In the genomic region with DNA sequence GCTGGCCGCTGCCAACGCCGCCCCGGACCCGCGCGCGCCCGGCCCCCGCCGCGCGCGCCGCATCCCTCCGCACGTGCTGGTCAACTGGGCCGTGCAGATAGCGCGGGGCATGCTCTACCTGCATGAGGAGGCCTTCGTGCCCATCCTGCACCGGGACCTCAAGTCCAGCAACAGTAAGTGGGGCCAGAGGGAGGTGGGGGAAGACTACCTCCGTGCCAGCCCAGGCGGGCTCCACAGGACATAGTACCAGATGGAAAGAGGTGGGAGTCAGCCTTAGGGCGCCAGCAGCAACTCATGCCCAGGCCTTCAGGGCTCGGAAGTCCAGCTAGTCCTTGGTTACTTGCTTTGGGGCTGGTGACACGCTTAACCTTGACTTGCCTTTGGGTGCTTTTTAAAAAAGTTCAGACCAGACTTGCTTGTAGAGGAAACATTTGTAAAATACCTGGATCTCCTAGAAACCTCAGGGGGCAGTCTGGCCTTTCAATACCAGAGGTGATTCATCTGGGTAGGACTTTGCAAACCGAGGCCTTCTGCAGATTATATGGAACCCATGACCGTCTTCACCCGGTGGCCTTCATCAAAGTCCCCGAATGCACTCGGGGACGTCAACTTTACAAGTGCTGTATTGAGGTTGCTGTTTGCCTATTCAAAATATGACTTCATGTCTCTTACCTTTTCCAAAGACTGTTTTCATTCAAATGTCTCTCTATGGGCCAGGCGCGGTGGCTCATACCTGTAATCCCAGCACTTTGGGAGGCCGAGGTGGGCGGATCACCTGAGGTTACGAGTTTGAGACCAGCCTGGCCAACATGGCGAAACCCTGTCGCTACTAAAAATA, we compare ENCODE assay signal across 1 cellular context.
TF ChIP-seq lines count a peak whose summit lies in the region.

No MANE protein-coding gene starts in this region.

TF ChIP-seq in K562, 482 proteins besides CTCF, POLR2A, EP300 and RAD21:
- TF ChIP-seq RBM34 (IDR thresholded peaks at IDR 0.05; ENCODE audit: borderline replicate concordance, insufficient read depth, low read length) (no peak), ZNF175 (CRISPR knock-in tag; IDR thresholded peaks at IDR 0.05; ENCODE audit: low read depth) (no peak), TCF7 (IDR thresholded peaks at IDR 0.05; ENCODE audit: borderline replicate concordance) (no peak), BRF1 (IDR thresholded peaks at IDR 0.05; ENCODE audit: borderline replicate concordance, extremely low read depth, insufficient read length) (no peak), SRSF1 (IDR thresholded peaks at IDR 0.05; ENCODE audit: low read depth, low read length) (no peak), TRIM24 (IDR thresholded peaks at IDR 0.05) (no peak), ADNP (tag; IDR thresholded peaks at IDR 0.05) (no peak), CEBPB (tag; IDR thresholded peaks at IDR 0.05) (no peak), NFYB (IDR thresholded peaks at IDR 0.05; ENCODE audit: extremely low read depth, insufficient read length) (no peak), PTRF (tag; IDR thresholded peaks at IDR 0.05) (no peak), OTX1 (CRISPR knock-in tag; IDR thresholded peaks at IDR 0.05) (no peak)
- TF ChIP-seq, protein P1, sequence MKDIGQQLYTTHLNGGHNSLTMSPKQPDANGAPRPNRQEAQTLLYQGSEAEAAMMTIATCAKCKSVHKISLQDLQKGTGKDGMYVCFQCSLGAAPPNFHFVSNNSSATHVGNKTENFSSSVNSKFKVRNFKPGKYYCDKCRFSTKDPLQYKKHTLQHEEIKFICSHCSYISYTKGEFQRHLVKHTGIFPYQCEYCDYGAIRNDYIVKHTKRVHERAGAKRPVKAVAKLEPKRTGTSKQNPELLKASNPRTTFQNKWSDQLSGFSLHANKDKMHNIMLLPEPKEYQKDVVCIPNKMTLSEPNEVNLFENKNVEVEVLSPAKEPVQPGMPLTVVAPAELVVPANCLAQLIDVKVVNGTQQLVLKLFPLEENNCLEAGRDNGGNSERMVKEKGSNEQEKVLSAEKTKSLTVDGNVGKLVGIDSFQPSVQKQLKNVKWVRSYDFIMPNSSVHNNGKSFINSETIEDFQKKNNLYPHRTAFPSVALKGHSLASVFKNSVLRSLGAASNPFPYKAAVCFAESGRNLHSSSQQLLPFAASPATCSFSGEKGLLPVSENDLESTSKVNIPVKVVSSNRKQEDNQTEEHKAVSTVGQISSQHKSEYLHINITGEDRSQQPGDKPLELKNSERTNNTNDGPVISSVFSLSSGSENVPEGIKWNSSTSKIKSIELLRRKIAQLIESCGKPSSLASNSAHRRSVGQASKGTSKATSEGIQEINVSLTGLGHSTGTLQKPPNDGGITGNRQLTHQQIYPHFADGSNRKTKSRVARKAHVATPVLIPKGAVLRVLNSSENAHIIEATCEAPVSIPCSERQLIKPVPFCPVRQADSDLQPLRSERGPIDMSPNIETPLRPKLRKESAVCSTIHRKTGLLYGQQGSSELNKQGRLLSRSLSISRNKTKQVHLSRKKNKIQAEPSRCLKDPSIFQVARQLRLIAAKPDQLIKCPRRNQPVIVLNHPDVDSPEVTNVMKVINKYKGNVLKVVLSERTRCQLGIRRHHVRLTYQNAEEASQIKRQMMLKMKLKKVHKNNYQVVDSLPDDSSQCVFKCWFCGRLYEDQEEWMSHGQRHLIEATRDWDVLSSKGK (CRISPR knock-in tag; IDR thresholded peaks at IDR 0.05) = no peak
- TF ChIP-seq, protein P2, sequence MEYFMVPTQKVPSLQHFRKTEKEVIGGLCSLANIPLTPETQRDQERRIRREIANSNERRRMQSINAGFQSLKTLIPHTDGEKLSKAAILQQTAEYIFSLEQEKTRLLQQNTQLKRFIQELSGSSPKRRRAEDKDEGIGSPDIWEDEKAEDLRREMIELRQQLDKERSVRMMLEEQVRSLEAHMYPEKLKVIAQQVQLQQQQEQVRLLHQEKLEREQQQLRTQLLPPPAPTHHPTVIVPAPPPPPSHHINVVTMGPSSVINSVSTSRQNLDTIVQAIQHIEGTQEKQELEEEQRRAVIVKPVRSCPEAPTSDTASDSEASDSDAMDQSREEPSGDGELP (CRISPR knock-in tag; IDR thresholded peaks at IDR 0.05; ENCODE audit: borderline replicate concordance) = no peak
- TF ChIP-seq, protein P3, sequence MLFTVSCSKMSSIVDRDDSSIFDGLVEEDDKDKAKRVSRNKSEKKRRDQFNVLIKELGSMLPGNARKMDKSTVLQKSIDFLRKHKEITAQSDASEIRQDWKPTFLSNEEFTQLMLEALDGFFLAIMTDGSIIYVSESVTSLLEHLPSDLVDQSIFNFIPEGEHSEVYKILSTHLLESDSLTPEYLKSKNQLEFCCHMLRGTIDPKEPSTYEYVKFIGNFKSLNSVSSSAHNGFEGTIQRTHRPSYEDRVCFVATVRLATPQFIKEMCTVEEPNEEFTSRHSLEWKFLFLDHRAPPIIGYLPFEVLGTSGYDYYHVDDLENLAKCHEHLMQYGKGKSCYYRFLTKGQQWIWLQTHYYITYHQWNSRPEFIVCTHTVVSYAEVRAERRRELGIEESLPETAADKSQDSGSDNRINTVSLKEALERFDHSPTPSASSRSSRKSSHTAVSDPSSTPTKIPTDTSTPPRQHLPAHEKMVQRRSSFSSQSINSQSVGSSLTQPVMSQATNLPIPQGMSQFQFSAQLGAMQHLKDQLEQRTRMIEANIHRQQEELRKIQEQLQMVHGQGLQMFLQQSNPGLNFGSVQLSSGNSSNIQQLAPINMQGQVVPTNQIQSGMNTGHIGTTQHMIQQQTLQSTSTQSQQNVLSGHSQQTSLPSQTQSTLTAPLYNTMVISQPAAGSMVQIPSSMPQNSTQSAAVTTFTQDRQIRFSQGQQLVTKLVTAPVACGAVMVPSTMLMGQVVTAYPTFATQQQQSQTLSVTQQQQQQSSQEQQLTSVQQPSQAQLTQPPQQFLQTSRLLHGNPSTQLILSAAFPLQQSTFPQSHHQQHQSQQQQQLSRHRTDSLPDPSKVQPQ (CRISPR knock-in tag; IDR thresholded peaks at IDR 0.05; ENCODE audit: borderline replicate concordance) = no peak
- TF ChIP-seq, protein P4, sequence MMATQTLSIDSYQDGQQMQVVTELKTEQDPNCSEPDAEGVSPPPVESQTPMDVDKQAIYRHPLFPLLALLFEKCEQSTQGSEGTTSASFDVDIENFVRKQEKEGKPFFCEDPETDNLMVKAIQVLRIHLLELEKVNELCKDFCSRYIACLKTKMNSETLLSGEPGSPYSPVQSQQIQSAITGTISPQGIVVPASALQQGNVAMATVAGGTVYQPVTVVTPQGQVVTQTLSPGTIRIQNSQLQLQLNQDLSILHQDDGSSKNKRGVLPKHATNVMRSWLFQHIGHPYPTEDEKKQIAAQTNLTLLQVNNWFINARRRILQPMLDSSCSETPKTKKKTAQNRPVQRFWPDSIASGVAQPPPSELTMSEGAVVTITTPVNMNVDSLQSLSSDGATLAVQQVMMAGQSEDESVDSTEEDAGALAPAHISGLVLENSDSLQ (IDR thresholded peaks at IDR 0.05) = no peak
- TF ChIP-seq, protein P5, sequence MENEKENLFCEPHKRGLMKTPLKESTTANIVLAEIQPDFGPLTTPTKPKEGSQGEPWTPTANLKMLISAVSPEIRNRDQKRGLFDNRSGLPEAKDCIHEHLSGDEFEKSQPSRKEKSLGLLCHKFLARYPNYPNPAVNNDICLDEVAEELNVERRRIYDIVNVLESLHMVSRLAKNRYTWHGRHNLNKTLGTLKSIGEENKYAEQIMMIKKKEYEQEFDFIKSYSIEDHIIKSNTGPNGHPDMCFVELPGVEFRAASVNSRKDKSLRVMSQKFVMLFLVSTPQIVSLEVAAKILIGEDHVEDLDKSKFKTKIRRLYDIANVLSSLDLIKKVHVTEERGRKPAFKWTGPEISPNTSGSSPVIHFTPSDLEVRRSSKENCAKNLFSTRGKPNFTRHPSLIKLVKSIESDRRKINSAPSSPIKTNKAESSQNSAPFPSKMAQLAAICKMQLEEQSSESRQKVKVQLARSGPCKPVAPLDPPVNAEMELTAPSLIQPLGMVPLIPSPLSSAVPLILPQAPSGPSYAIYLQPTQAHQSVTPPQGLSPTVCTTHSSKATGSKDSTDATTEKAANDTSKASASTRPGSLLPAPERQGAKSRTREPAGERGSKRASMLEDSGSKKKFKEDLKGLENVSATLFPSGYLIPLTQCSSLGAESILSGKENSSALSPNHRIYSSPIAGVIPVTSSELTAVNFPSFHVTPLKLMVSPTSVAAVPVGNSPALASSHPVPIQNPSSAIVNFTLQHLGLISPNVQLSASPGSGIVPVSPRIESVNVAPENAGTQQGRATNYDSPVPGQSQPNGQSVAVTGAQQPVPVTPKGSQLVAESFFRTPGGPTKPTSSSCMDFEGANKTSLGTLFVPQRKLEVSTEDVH (IDR thresholded peaks at IDR 0.05; ENCODE audit: low read depth, partially characterized antibody) = no peak
- TF ChIP-seq, protein P6, sequence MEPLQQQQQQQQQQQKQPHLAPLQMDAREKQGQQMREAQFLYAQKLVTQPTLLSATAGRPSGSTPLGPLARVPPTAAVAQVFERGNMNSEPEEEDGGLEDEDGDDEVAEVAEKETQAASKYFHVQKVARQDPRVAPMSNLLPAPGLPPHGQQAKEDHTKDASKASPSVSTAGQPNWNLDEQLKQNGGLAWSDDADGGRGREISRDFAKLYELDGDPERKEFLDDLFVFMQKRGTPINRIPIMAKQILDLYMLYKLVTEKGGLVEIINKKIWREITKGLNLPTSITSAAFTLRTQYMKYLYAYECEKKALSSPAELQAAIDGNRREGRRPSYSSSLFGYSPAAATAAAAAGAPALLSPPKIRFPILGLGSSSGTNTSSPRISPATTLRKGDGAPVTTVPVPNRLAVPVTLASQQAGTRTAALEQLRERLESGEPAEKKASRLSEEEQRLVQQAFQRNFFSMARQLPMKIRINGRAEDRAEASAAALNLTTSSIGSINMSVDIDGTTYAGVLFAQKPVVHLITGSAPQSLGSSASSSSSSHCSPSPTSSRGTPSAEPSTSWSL (CRISPR knock-in tag; IDR thresholded peaks at IDR 0.05; ENCODE audit: borderline replicate concordance) = no peak
- TF ChIP-seq, protein P7, sequence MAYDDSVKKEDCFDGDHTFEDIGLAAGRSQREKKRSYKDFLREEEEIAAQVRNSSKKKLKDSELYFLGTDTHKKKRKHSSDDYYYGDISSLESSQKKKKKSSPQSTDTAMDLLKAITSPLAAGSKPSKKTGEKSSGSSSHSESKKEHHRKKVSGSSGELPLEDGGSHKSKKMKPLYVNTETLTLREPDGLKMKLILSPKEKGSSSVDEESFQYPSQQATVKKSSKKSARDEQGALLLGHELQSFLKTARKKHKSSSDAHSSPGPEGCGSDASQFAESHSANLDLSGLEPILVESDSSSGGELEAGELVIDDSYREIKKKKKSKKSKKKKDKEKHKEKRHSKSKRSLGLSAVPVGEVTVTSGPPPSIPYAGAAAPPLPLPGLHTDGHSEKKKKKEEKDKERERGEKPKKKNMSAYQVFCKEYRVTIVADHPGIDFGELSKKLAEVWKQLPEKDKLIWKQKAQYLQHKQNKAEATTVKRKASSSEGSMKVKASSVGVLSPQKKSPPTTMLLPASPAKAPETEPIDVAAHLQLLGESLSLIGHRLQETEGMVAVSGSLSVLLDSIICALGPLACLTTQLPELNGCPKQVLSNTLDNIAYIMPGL (CRISPR knock-in tag; IDR thresholded peaks at IDR 0.05) = no peak
